ENCODE assay signal across 24 cellular contexts in genomic region chr1:114691061-114691460, GRCh38. TPM values are rescaled to one million over a fixed set of nuclear protein-coding genes. Genes with fewer than 3 reads are reported as not detected.
"Had no signal": no experiment of that assay in that cellular context is flagged by ENCODE, and none has a peak within 500 bp of the region (broad histone marks: within the 10 kb centered on the region; RNA-seq: fewer than 3 reads in every experiment).

No MANE protein-coding gene starts in this region.

- ATAC-seq: activated CD8-positive, alpha-beta memory T cell treated with anti-CD3 and anti-CD28 coated beads, Interleukin-2, amount 10 ng/mL, durations not matched to agents 7 days and 5 days; activated T-helper 17 cell treated with anti-CD3 and anti-CD28 coated beads, Interleukin-2, amount 50 U/mL, for 72 hours; gastroesophageal sphincter; heart right ventricle; natural killer cell; right lobe of liver; stimulated activated effector memory CD8-positive, alpha-beta T cell treated with anti-CD3 and anti-CD28 coated beads, Interleukin-12 subunit alpha, Interleukin-12 subunit beta, amount 100 ng/mL, for 72 hours; upper lobe of right lung had no signal

- DNase-seq: activated CD4-positive, alpha-beta memory T cell treated with anti-CD3 and anti-CD28 coated beads, Interleukin-2, amount 10 ng/mL, durations not matched to agents 7 days and 5 days; activated CD4-positive, alpha-beta T cell treated with anti-CD3 and anti-CD28 coated beads for 48 hours; activated CD4-positive, CD25-positive, alpha-beta regulatory T cell; activated CD8-positive, alpha-beta memory T cell treated with anti-CD3 and anti-CD28 coated beads, Interleukin-2, amount 10 ng/mL, durations not matched to agents 7 days and 5 days; activated naive CD4-positive, alpha-beta T cell; anterior cingulate cortex; erythroblast; heart right ventricle; mesendoderm; natural killer cell; ovary; right lobe of liver; stimulated activated CD4-positive, alpha-beta T cell treated with anti-CD3 and anti-CD28 coated beads, Interleukin-4, amount 100 ng/mL, for 24 hours; T1000; upper lobe of right lung had no signal

- H3K4me3 ChIP-seq: coronary artery, gastroesophageal sphincter, heart right ventricle, ovary, right lobe of liver, thoracic aorta, upper lobe of right lung had no signal

- H3K9me3 ChIP-seq: gastroesophageal sphincter, heart right ventricle, ovary, right lobe of liver, thoracic aorta, upper lobe of right lung had no signal

- H3K27ac Mint-ChIP-seq: activated CD4-positive, alpha-beta memory T cell treated with anti-CD3 and anti-CD28 coated beads, Interleukin-2, amount 10 ng/mL, durations not matched to agents 7 days and 5 days; activated CD8-positive, alpha-beta memory T cell treated with anti-CD3 and anti-CD28 coated beads, Interleukin-2, amount 10 ng/mL, durations not matched to agents 7 days and 5 days; activated T-helper 17 cell treated with anti-CD3 and anti-CD28 coated beads, Interleukin-2, amount 50 U/mL, for 72 hours; natural killer cell; stimulated activated effector memory CD8-positive, alpha-beta T cell treated with anti-CD3 and anti-CD28 coated beads, Interleukin-12 subunit alpha, Interleukin-12 subunit beta, amount 100 ng/mL, for 72 hours had no signal

- H3K36me3 Mint-ChIP-seq: activated CD8-positive, alpha-beta memory T cell treated with anti-CD3 and anti-CD28 coated beads, Interleukin-2, amount 10 ng/mL, durations not matched to agents 7 days and 5 days; natural killer cell; stimulated activated effector memory CD8-positive, alpha-beta T cell treated with anti-CD3 and anti-CD28 coated beads, Interleukin-12 subunit alpha, Interleukin-12 subunit beta, amount 100 ng/mL, for 72 hours had no signal

- H3K9me3 Mint-ChIP-seq: activated CD4-positive, alpha-beta memory T cell treated with anti-CD3 and anti-CD28 coated beads, Interleukin-2, amount 10 ng/mL, durations not matched to agents 7 days and 5 days; activated T-helper 17 cell treated with anti-CD3 and anti-CD28 coated beads, Interleukin-2, amount 50 U/mL, for 72 hours; natural killer cell; stimulated activated effector memory CD8-positive, alpha-beta T cell treated with anti-CD3 and anti-CD28 coated beads, Interleukin-12 subunit alpha, Interleukin-12 subunit beta, amount 100 ng/mL, for 72 hours had no signal

- H3K4me1 ChIP-seq: gastroesophageal sphincter, heart right ventricle, right lobe of liver, upper lobe of right lung had no signal

- H3K27ac ChIP-seq: coronary artery, gastroesophageal sphincter, heart right ventricle, ovary, right lobe of liver, thoracic aorta, upper lobe of right lung had no signal

- H3K36me3 ChIP-seq: gastroesophageal sphincter, heart right ventricle, ovary, right lobe of liver, thoracic aorta, upper lobe of right lung had no signal

- H3K27me3 ChIP-seq: ovary, right lobe of liver had no signal

RNA-seq across cellular contexts. Expression of gene AMPD1, which starts 4.3 kb away (rescaled TPM):
- total RNA-seq: activated CD4-positive, alpha-beta memory T cell treated with anti-CD3 and anti-CD28 coated beads, Interleukin-2, amount 10 ng/mL, durations not matched to agents 7 days and 5 days; activated CD8-positive, alpha-beta memory T cell treated with anti-CD3 and anti-CD28 coated beads, Interleukin-2, amount 10 ng/mL, durations not matched to agents 7 days and 5 days; activated T-helper 17 cell treated with anti-CD3 and anti-CD28 coated beads, Interleukin-2, amount 50 U/mL, for 72 hours; gastroesophageal sphincter; liver; mucosa of gallbladder; natural killer cell; pulmonary artery endothelial cell; T-helper 1 cell treated with Interleukin-12 subunit alpha and Interleukin-12 subunit beta and Interleukin-4 antibody, amounts not matched to agents 30 ng/mL and 1 ng/mL, for 36 hours; upper lobe of right lung had no signal
- polyA plus RNA-seq: heart right ventricle had no signal
